ENCODE assay signal across 25 cellular contexts in the genomic region with DNA sequence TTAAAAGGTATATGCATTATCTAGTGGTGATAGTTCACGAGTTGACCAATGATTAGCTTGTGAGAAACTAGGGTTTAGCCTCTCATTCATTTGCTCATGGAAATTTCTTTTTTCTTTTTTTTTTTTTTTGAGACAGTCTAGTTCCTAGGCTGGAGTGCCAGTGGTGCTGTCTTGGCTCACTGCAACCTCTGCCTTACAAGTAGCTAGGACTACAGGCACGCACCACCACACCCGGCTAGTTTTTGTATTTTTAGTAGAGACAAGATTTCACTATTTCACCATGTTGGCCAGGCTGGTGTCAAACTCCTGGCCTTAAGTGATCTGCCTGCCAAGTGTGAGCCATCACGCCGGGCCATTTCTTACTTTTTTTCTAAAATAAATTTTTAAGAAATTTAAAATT. TPM values are rescaled to one million over a fixed set of nuclear protein-coding genes. Genes with fewer than 3 reads are reported as not detected.
DNase-seq lines count a peak whose midpoint lies in the region; ATAC-seq, FAIRE-seq and TF ChIP-seq lines count a peak whose summit lies in the region.
"Had no signal": no experiment of that assay in that cellular context is flagged by ENCODE, and none has a peak within 500 bp of the region (broad histone marks: within the 10 kb centered on the region; RNA-seq: fewer than 3 reads in every experiment).

No MANE protein-coding gene starts in this region.

- peaks cover 81% of the 10 kb centered on the region for H3K36me3 ChIP-seq in GM23248 (ENCODE audit: low read depth)

- H3K4me3 Mint-ChIP-seq in activated naive CD4-positive, alpha-beta T cell treated with anti-CD3 and anti-CD28 coated beads, Interleukin-2, amount 50 U/mL, for 24 hours, result no peak overlapping the region
- no peak overlapping the region for H3K4me3 Mint-ChIP-seq in chondrocyte (ENCODE audit: unreplicated experiment)
- H3K4me3 Mint-ChIP-seq: CD14-positive monocyte; CD4-positive, alpha-beta memory T cell; CD4-positive, CD25-positive, alpha-beta regulatory T cell; CD8-positive, alpha-beta memory T cell had no signal

- H3K27ac Mint-ChIP-seq in activated naive CD4-positive, alpha-beta T cell treated with anti-CD3 and anti-CD28 coated beads, Interleukin-2, amount 50 U/mL, for 24 hours, result peak overlapping the region; percentile 23
- no peak overlapping the region for H3K27ac Mint-ChIP-seq in activated naive CD4-positive, alpha-beta T cell treated with anti-CD3 and anti-CD28 coated beads, Interleukin-2, amount 50 U/mL, for 72 hours
- H3K27ac Mint-ChIP-seq in chondrocyte (ENCODE audit: unreplicated experiment), result peak overlapping the region; percentile 39
- H3K27ac Mint-ChIP-seq: CD14-positive monocyte; CD4-positive, CD25-positive, alpha-beta regulatory T cell had no signal

- no peak overlapping the region for H2AFZ ChIP-seq in GM23248

- WGBS in GM23248 (ENCODE audit: low coverage in 1 of 2, low lambda C conversion rate in 2 of 2, missing lambda C conversion rate in 2 of 2), 2 experiments, result 45% methylated on average over 5 of the region's 5 CpGs

- H3K4me2 ChIP-seq in GM23248 (ENCODE audit: unreplicated experiment), result no peak overlapping the region
- H3K4me2 ChIP-seq: BLaER1 had no signal

- H3K36me3 Mint-ChIP-seq in activated naive CD4-positive, alpha-beta T cell treated with anti-CD3 and anti-CD28 coated beads, Interleukin-2, amount 50 U/mL, for 24 hours, result peaks cover 35% of the 10 kb centered on the region
- peaks cover 15 to 79% of the 10 kb centered on the region in 2 donors for H3K36me3 Mint-ChIP-seq in activated naive CD4-positive, alpha-beta T cell treated with anti-CD3 and anti-CD28 coated beads, Interleukin-2, amount 50 U/mL, for 72 hours
- peaks cover 46% of the 10 kb centered on the region for H3K36me3 Mint-ChIP-seq in chondrocyte (ENCODE audit: low read depth)

- no peaks in the 10 kb centered on the region for H3K9me3 Mint-ChIP-seq in activated naive CD4-positive, alpha-beta T cell treated with anti-CD3 and anti-CD28 coated beads, Interleukin-2, amount 50 U/mL, for 24 hours
- no peaks in the 10 kb centered on the region for H3K9me3 Mint-ChIP-seq in activated naive CD4-positive, alpha-beta T cell treated with anti-CD3 and anti-CD28 coated beads, Interleukin-2, amount 50 U/mL, for 72 hours
- no peaks in the 10 kb centered on the region for H3K9me3 Mint-ChIP-seq in chondrocyte (ENCODE audit: low read depth)
- H3K9me3 Mint-ChIP-seq: CD14-positive monocyte; CD4-positive, alpha-beta memory T cell; CD4-positive, CD25-positive, alpha-beta regulatory T cell; CD8-positive, alpha-beta memory T cell had no signal

- peaks cover 96% of the 10 kb centered on the region for H3K79me2 ChIP-seq in GM23248 (ENCODE audit: insufficient read depth)

- peaks cover 48% of the 10 kb centered on the region for H3K4me1 Mint-ChIP-seq in activated naive CD4-positive, alpha-beta T cell treated with anti-CD3 and anti-CD28 coated beads, Interleukin-2, amount 50 U/mL, for 24 hours
- H3K4me1 Mint-ChIP-seq in chondrocyte (ENCODE audit: low read depth), result peaks cover 27% of the 10 kb centered on the region
- H3K4me1 Mint-ChIP-seq: CD14-positive monocyte had no signal

- no peaks in the 10 kb centered on the region for H3K9me2 ChIP-seq in GM23248 (ENCODE audit: insufficient read depth)

- H3K27me3 Mint-ChIP-seq in activated naive CD4-positive, alpha-beta T cell treated with anti-CD3 and anti-CD28 coated beads, Interleukin-2, amount 50 U/mL, for 24 hours, result no peaks in the 10 kb centered on the region
- H3K27me3 Mint-ChIP-seq in chondrocyte (ENCODE audit: low read depth), result no peaks in the 10 kb centered on the region
- H3K27me3 Mint-ChIP-seq: CD4-positive, alpha-beta memory T cell; CD4-positive, CD25-positive, alpha-beta regulatory T cell; CD8-positive, alpha-beta memory T cell had no signal

- no peak for DNase-seq in activated naive CD4-positive, alpha-beta T cell treated with anti-CD3 and anti-CD28 coated beads, Interleukin-2, amount 50 U/mL, for 72 hours (ENCODE audit: low spot score in 2 of 2)
- DNase-seq in GM23248 (no peak), chondrocyte (ENCODE audit: low spot score) (no peak), GM12891 (ENCODE audit: insufficient read length, low spot score) (no peak)
- DNase-seq: 8988T; ACHN; BE2C; C1 segment of cervical spinal cord; CD4-positive, alpha-beta memory T cell; CD4-positive, CD25-positive, alpha-beta regulatory T cell; CD8-positive, alpha-beta memory T cell; COR-L47; DMS 273 treated with DMSO at 0.1 percent for 48 hours; DMS153; DMS53; DMS79; DND-41; EL; GDM1 had no signal

- no peaks in the 10 kb centered on the region for H3K27me3 ChIP-seq in GM23248 (replicated peaks; ENCODE audit: insufficient read depth)
- H3K27me3 ChIP-seq: BE2C, BLaER1 had no signal

- TF ChIP-seq CTCF in chondrocyte (IDR thresholded peaks at IDR 0.05), result no peak

- no peaks in the 10 kb centered on the region for H3K9me3 ChIP-seq in GM23248 (ENCODE audit: low read depth)
- H3K9me3 ChIP-seq: BE2C, BLaER1 had no signal

- in situ Hi-C loops in GM23248 (cut with MboI), result no loop called here

- H3K4me1 ChIP-seq in GM23248 (ENCODE audit: insufficient read depth), result peaks cover 20% of the 10 kb centered on the region
- H3K4me1 ChIP-seq: BE2C, BLaER1 had no signal

- peaks cover 9% of the 10 kb centered on the region; the same call in 1 of the 2 replicates for H4K20me1 ChIP-seq in GM23248 (ENCODE audit: insufficient read depth)

- ATAC-seq in activated naive CD4-positive, alpha-beta T cell treated with anti-CD3 and anti-CD28 coated beads, Interleukin-2, amount 50 U/mL, for 72 hours, result no peak
- no peak for ATAC-seq in GM18907 (IDR thresholded peaks at IDR 0.05; ENCODE audit: unreplicated experiment)
- ATAC-seq: GM12878 had no signal

- peaks cover 25% of the 10 kb centered on the region for H3F3A ChIP-seq in GM23248 (ENCODE audit: insufficient read depth)

- H3K9ac ChIP-seq in GM23248, result no peak overlapping the region
- H3K9ac ChIP-seq: BLaER1 had no signal

- FAIRE-seq in GM12891 (lab: Jason Lieb, UNC), result no peak
- FAIRE-seq: A204.1, GM12878 had no signal

- no peak overlapping the region for H3K4me3 ChIP-seq in GM23248
- H3K4me3 ChIP-seq: BLaER1, GM12878 had no signal

- peak overlapping the region; percentile 48; the same call in 1 of the 2 replicates for H3K27ac ChIP-seq in GM23248
- H3K27ac ChIP-seq: BLaER1 had no signal

- TF ChIP-seq POLR2A in GM12891 (IDR thresholded peaks at IDR 0.05; ENCODE audit: low read depth, low read length), result no peak

TF ChIP-seq in GM12891, 5 proteins besides CTCF, POLR2A, EP300 and RAD21:
- TF ChIP-seq SPI1 (IDR thresholded peaks at IDR 0.05; ENCODE audit: low read depth, low read length) (no peak), POU2F2 (IDR thresholded peaks at IDR 0.05; ENCODE audit: low read depth, low read length) (no peak), TAF1 (IDR thresholded peaks at IDR 0.05; ENCODE audit: low read depth, low read length) (no peak), PAX5 (IDR thresholded peaks at IDR 0.05; ENCODE audit: insufficient read depth, low read length, severe bottlenecking) (no peak), POLR2AphosphoS5 (IDR thresholded peaks at IDR 0.05; ENCODE audit: low read depth, low read length) (no peak)
TF ChIP-seq in GM12891: peak in this region for 0.

RNA-seq across cellular contexts. Expression of a gene that starts 14.0 kb away (rescaled TPM):
- 100 to 1,000 TPM in 1 of 2 donors, 10 to 100 TPM in 1; 67.1 to 108 TPM for total RNA-seq in activated naive CD4-positive, alpha-beta T cell treated with anti-CD3 and anti-CD28 coated beads, Interleukin-2, amount 50 U/mL, for 72 hours
- 23.6 and 24.4 TPM in 2 replicates for total RNA-seq in GM23248 (2014; rRNA removed; shearing (Covaris generic))
- polyA plus RNA-seq in GM23248 (2016; fragmentation: Nextera tagmentation; extraction: Ambion mirVana), result 13.1 and 14.6 TPM in 2 replicates
- total RNA-seq in chondrocyte, result 31.3 to 49.3 TPM (median 47.7 TPM) in 3 replicates
- polyA plus RNA-seq in GM12891 (2012; ENCODE audit: low read depth, missing spikeins), result 33.6 TPM

Comparison
In these comparisons a context has a peak if more than half of its experiments do, and no peak if none do; other contexts are left out.
1. H3K27ac Mint-ChIP-seq: peak in activated naive CD4-positive, alpha-beta T cell treated with anti-CD3 and anti-CD28 coated beads, Interleukin-2, amount 50 U/mL, for 24 hours (single experiment) and chondrocyte (single experiment); none in activated naive CD4-positive, alpha-beta T cell treated with anti-CD3 and anti-CD28 coated beads, Interleukin-2, amount 50 U/mL, for 72 hours (0 of 2).